Comparison of ENCODE assay signal across 15 cellular contexts in the genomic region with DNA sequence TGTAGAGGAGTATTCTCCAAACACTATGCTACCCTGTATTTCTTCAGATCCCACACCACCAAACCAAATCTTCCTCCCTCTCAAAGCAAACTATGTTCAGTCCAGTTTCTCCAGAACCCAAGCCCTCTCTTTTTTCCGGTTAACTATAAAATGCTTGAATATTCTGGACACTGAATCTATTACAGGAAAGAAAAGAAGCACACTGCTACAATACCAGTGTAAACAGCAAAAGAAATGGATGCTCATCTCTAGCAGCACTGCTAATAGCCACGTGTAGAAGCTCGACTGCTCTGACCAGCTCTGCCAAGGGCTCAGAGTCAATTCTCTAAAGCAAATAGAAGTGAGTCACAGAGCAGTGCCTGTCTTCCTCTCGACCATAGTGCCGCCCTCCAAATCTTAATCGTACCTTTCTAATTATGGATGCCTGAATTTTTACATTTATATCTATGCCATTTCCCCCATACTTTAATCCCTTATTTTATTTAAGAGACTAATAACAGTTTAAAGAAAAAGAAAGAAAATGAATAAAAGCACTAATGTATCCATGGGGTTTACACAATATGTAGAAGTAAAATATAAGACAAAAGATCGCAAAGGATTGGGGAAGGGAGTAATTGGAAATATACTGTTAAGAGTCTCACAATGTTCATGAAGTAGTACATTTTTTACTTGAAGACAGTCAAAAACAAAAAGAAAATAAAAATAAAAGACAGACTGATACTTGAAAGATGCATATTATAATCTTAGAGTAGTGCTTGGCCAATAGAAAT.
A peak's percentile ranks its signal among the peaks of the same experiment; 100 is the strongest.
DNase-seq lines count a peak whose midpoint lies in the region; ATAC-seq and TF ChIP-seq lines count a peak whose summit lies in the region.
"Had no signal": no experiment of that assay in that cellular context is flagged by ENCODE, and none has a peak within 500 bp of the region (broad histone marks: within the 10 kb centered on the region; RNA-seq: fewer than 3 reads in every experiment).

No MANE protein-coding gene starts in this region.

- H3K4me2 ChIP-seq in PC-3 (ENCODE audit: low read length) (peak overlapping the region; percentile 71), hepatocyte (no peak overlapping the region), neuronal stem cell (ENCODE audit: insufficient read depth, low read length, poor library complexity, severe bottlenecking) (no peak overlapping the region)

- no peak overlapping the region for H3K18ac ChIP-seq in neuronal stem cell (ENCODE audit: low read length)

- H3K4me1 ChIP-seq in PC-3 (ENCODE audit: insufficient read depth, low read length) (peaks cover 17% of the 10 kb centered on the region), hepatocyte (ENCODE audit: insufficient read depth) (no peaks in the 10 kb centered on the region), neuronal stem cell (ENCODE audit: control insufficient read depth in 2 of 2, insufficient read depth in 1 of 2, low read depth in 1 of 2, low read length in 2 of 2) (no peaks in the 10 kb centered on the region), ovary (ENCODE audit: insufficient read depth) (no peaks in the 10 kb centered on the region)

- BruUV-seq in PC-3 (replicated peaks; lab: Mats Ljungman, UMichigan): no TSS peak

- peak; percentile 56 for DNase-seq in HT1080 (ENCODE audit: low read depth)
- peak; percentile 73 for DNase-seq in PC-3
- DNase-seq in hepatocyte (ENCODE audit: low spot score): peak; percentile 60
- DNase-seq in neuronal stem cell (ENCODE audit: low spot score): no peak
- DNase-seq in cardiac septum (ENCODE audit: low spot score): no peak
- no peak for DNase-seq in ovary
- DNase-seq in GOT3 (lab: John Stamatoyannopoulos, UW): no peak
- DNase-seq: activated B cell treated with CpG ODN at 0.5 μM for 24 hours, cerebellar nuclear complex, erythroblast, NCI-H1105, nucleus accumbens had no signal

- H4K8ac ChIP-seq in neuronal stem cell (ENCODE audit: low read depth, low read length): no peak overlapping the region

- no peak overlapping the region for H3K23ac ChIP-seq in neuronal stem cell (ENCODE audit: low read depth, low read length, poor library complexity)

- no peak overlapping the region for H2BK120ac ChIP-seq in neuronal stem cell (ENCODE audit: low read depth, low read length)

- no peaks in the 10 kb centered on the region for H3K36me3 ChIP-seq in PC-3 (ENCODE audit: low read depth, low read length)
- H3K36me3 ChIP-seq in hepatocyte (replicated peaks; ENCODE audit: insufficient read depth, low read depth): no peaks in the 10 kb centered on the region
- H3K36me3 ChIP-seq in neuronal stem cell (replicated peaks in 1 of 2; ENCODE audit: control insufficient read depth in 2 of 2, insufficient read depth in 2 of 2, low read length in 2 of 2): peaks cover 0 to 11% of the 10 kb centered on the region in 2 donors
- H3K36me3 ChIP-seq in ovary: no peaks in the 10 kb centered on the region
- H3K36me3 ChIP-seq: thoracic aorta had no signal

- 57% methylated on average over 7 of the region's 7 CpGs for WGBS in hepatocyte (ENCODE audit: low lambda C conversion rate, missing lambda C conversion rate)
- WGBS in neuronal stem cell (ENCODE audit: extremely low coverage in 2 of 2, insufficient read length in 2 of 2, insufficient replicate concordance in 1 of 2), 2 donors: no CpG with 5 or more reads among the region's 7 CpGs
- 87 to 89% (median 87%) methylated on average over 7 of the region's 7 CpGs for WGBS in ovary, 3 donors

- no peaks in the 10 kb centered on the region for H4K20me1 ChIP-seq in PC-3 (ENCODE audit: low read length)
- no peaks in the 10 kb centered on the region for H4K20me1 ChIP-seq in hepatocyte (ENCODE audit: insufficient read depth, poor library complexity, severe bottlenecking)

- POLR2A ChIA-PET in PC-3 (lab: Charles Lee; ENCODE audit: unreplicated experiment): no interaction called here

- H3K9me3 ChIP-seq in PC-3 (ENCODE audit: low read length): no peaks in the 10 kb centered on the region
- H3K9me3 ChIP-seq in hepatocyte (ENCODE audit: low read depth): no peaks in the 10 kb centered on the region
- peaks cover 0 to 24% of the 10 kb centered on the region in 2 donors for H3K9me3 ChIP-seq in neuronal stem cell (replicated peaks in 1 of 2; ENCODE audit: control insufficient read depth in 2 of 2, insufficient read depth in 1 of 2, low read depth in 1 of 2, low read length in 2 of 2)
- H3K9me3 ChIP-seq in ovary: no peaks in the 10 kb centered on the region
- H3K9me3 ChIP-seq: thoracic aorta had no signal

- H2AFZ ChIP-seq in PC-3 (ENCODE audit: low read length) (peak overlapping the region; percentile 49), hepatocyte (no peak overlapping the region), neuronal stem cell (ENCODE audit: low read length) (no peak overlapping the region)

- H3K27me3 ChIP-seq in PC-3 (ENCODE audit: low read length) (no peaks in the 10 kb centered on the region), hepatocyte (no peaks in the 10 kb centered on the region), neuronal stem cell (ENCODE audit: control insufficient read depth in 3 of 3, insufficient read depth in 3 of 3, low read depth in 1 of 3, low read length in 3 of 3) (no peaks in the 10 kb centered on the region), ovary (no peaks in the 10 kb centered on the region)

- H2AK5ac ChIP-seq in neuronal stem cell (ENCODE audit: low read depth, low read length): no peak overlapping the region

- H3K27ac ChIP-seq in 22Rv1: peak overlapping the region; percentile 37
- H3K27ac ChIP-seq in PC-3 (ENCODE audit: low read length): peak overlapping the region; percentile 47
- no peak overlapping the region for H3K27ac ChIP-seq in hepatocyte
- H3K27ac ChIP-seq in neuronal stem cell (replicated peaks; ENCODE audit: low read length): no peak overlapping the region
- no peak overlapping the region for H3K27ac ChIP-seq in ovary
- H3K27ac ChIP-seq: thoracic aorta had no signal

- no peaks in the 10 kb centered on the region for H3F3A ChIP-seq in PC-3 (ENCODE audit: low read length, unreplicated experiment)

- H3K4ac ChIP-seq in neuronal stem cell (ENCODE audit: low read length): no peak overlapping the region

- intact Hi-C loops in PC-3 (cut with micrococcal nuclease) (no loop called here), cardiac septum (cut with DNase I) (no loop called here), ovary (cut with DNase I) (no loop called here)

- no peaks in the 10 kb centered on the region for H3K79me1 ChIP-seq in neuronal stem cell (ENCODE audit: low read depth, low read length)

- H3K14ac ChIP-seq in neuronal stem cell (ENCODE audit: low read length): no peak overlapping the region

- TF ChIP-seq POLR2A in ovary (IDR thresholded peaks at IDR 0.05): no peak

- no peaks in the 10 kb centered on the region for H3K9me2 ChIP-seq in PC-3 (replicated peaks; ENCODE audit: low read length)
- H3K9me2 ChIP-seq in hepatocyte (replicated peaks; ENCODE audit: insufficient read depth): no peaks in the 10 kb centered on the region

- H3K4me3 ChIP-seq in PC-3 (ENCODE audit: low read length) (peak overlapping the region; percentile 43; the same call in 1 of the 2 replicates), hepatocyte (no peak overlapping the region), neuronal stem cell (ENCODE audit: low read length in 2 of 2) (no peak overlapping the region), ovary (no peak overlapping the region)
- H3K4me3 ChIP-seq: thoracic aorta had no signal

- no peak for TF ChIP-seq EP300 in ovary (IDR thresholded peaks at IDR 0.05)

- CTCF ChIA-PET in PC-3 (lab: Charles Lee): no interaction called here

- H2BK15ac ChIP-seq in neuronal stem cell (ENCODE audit: low read length): no peak overlapping the region

- ATAC-seq in PC-3: peak; percentile 100
- ATAC-seq: activated naive CD4-positive, alpha-beta T cell treated with anti-CD3 and anti-CD28 coated beads, Interleukin-2, amount 50 U/mL, for 72 hours had no signal

- no peak overlapping the region for H4K91ac ChIP-seq in neuronal stem cell (ENCODE audit: low read depth, low read length, poor library complexity)

- H3K9ac ChIP-seq in PC-3 (ENCODE audit: low read length): peak overlapping the region; percentile 18; the same call in 1 of the 2 replicates
- H3K9ac ChIP-seq in neuronal stem cell (ENCODE audit: low read depth, low read length, poor library complexity): no peak overlapping the region

- H2BK12ac ChIP-seq in neuronal stem cell (ENCODE audit: low read length): no peak overlapping the region

- no peak for TF ChIP-seq CTCF in 22Rv1 (IDR thresholded peaks at IDR 0.05)
- no peak for TF ChIP-seq CTCF in PC-3 (conservative IDR thresholded peaks at IDR 0.05; ENCODE audit: low read depth, low read length)
- no peak for TF ChIP-seq CTCF in hepatocyte (IDR thresholded peaks at IDR 0.05; ENCODE audit: poor library complexity)
- no peak for TF ChIP-seq CTCF in ovary (IDR thresholded peaks at IDR 0.05)

- H3K79me2 ChIP-seq in PC-3 (ENCODE audit: low read length) (no peaks in the 10 kb centered on the region), hepatocyte (peaks cover 4% of the 10 kb centered on the region)

- H2BK5ac ChIP-seq in neuronal stem cell (ENCODE audit: low read length): no peak overlapping the region

Comparison
In these comparisons a context has a peak if more than half of its experiments do, and no peak if none do; other contexts are left out.
1. H3K27ac ChIP-seq: peak in 22Rv1 (single experiment) and PC-3 (single experiment); none in hepatocyte (single experiment), neuronal stem cell (single experiment) and ovary (0 of 2).
2. DNase-seq: peak in HT1080 (single experiment), PC-3 (single experiment) and hepatocyte (single experiment); none in neuronal stem cell (single experiment), cardiac septum (single experiment), ovary (0 of 5) and GOT3 (single experiment).